8 cellular contexts compared by ENCODE assay signal in genomic region chr9:136544549-136545064, GRCh38. TPM values are rescaled to one million over a fixed set of nuclear protein-coding genes. Genes with fewer than 3 reads are reported as not detected.
DNase-seq lines count a peak whose midpoint lies in the region; ATAC-seq and TF ChIP-seq lines count a peak whose summit lies in the region.

No MANE protein-coding gene starts in this region.

- H3K4me2 ChIP-seq in trophoblast cell (ENCODE audit: low read length) = peak overlapping the region; percentile 73

- H3K79me2 ChIP-seq in trophoblast cell (ENCODE audit: control insufficient read depth, insufficient read depth, low read length, poor library complexity) = peaks cover 7% of the 10 kb centered on the region

- H3K4me3 ChIP-seq in GM08714 (ENCODE audit: low read length) (peak overlapping the region; percentile 77), Peyer's patch (peak overlapping the region; percentile 87 to 97 (median 92)), heart right ventricle (peak overlapping the region; percentile 64 to 99 (median 96)), trophoblast cell (ENCODE audit: low read depth, low read length) (peak overlapping the region; percentile 77)

- H3K27me3 Mint-ChIP-seq in activated naive CD8-positive, alpha-beta T cell treated with anti-CD3 and anti-CD28 coated beads for 36 hours = no peaks in the 10 kb centered on the region

- no peak overlapping the region for H2BK12ac ChIP-seq in trophoblast cell (ENCODE audit: low read length)

- no peaks in the 10 kb centered on the region for H3K36me3 ChIP-seq in Peyer's patch
- peaks cover 0 to 33% (median 8%) of the 10 kb centered on the region in 9 donors for H3K36me3 ChIP-seq in heart right ventricle
- H3K36me3 ChIP-seq in trophoblast cell (ENCODE audit: control insufficient read depth in 1 of 2, insufficient read depth in 2 of 2, low read length in 2 of 2) = peaks cover 0 to 20% of the 10 kb centered on the region in 2 experiments

- H4K12ac ChIP-seq in trophoblast cell (ENCODE audit: low read depth, low read length) = no peak overlapping the region

- TF ChIP-seq POLR2A in Peyer's patch (IDR thresholded peaks at IDR 0.05) (peak in 1 of 2 donors; percentile 16), erythroblast (IDR thresholded peaks at IDR 0.05; ENCODE audit: low read length) (no peak)

- H3K79me1 ChIP-seq in trophoblast cell (ENCODE audit: low read length) = peaks cover 14% of the 10 kb centered on the region

- intact Hi-C loops in heart right ventricle (cut with DNase I) = loop anchor here in 7 of 10 donors (1.0 to 10.0 kb wide), 9 partner anchors 37 to 83 kb away; partner anchors contain the start of gene SEC16A (in 1 of the 7)

- no peak overlapping the region for H2BK5ac ChIP-seq in trophoblast cell (ENCODE audit: low read depth, low read length, poor library complexity)

- no peak overlapping the region for H4K8ac ChIP-seq in trophoblast cell (ENCODE audit: low read depth, low read length)

- peak overlapping the region; percentile 84 for H3K27ac Mint-ChIP-seq in activated naive CD8-positive, alpha-beta T cell treated with anti-CD3 and anti-CD28 coated beads for 36 hours

- peak in 6 of 8 donors; percentile 4 to 45 (median 14) for ATAC-seq in heart right ventricle

- H2AK5ac ChIP-seq in trophoblast cell (ENCODE audit: low read length) = no peak overlapping the region

- H3K27me3 ChIP-seq in Peyer's patch = no peaks in the 10 kb centered on the region
- H3K27me3 ChIP-seq in heart right ventricle = no peaks in the 10 kb centered on the region
- peaks cover 12% of the 10 kb centered on the region for H3K27me3 ChIP-seq in trophoblast cell (ENCODE audit: insufficient read depth, low read length)

- peaks cover 11% of the 10 kb centered on the region for H3K36me3 Mint-ChIP-seq in activated naive CD8-positive, alpha-beta T cell treated with anti-CD3 and anti-CD28 coated beads for 36 hours

- H3K23ac ChIP-seq in trophoblast cell (ENCODE audit: low read length) = no peak overlapping the region

- peak overlapping the region; percentile 94 for H3K4me3 Mint-ChIP-seq in activated naive CD8-positive, alpha-beta T cell treated with anti-CD3 and anti-CD28 coated beads for 36 hours

- H2AFZ ChIP-seq in trophoblast cell (ENCODE audit: insufficient read depth, low read length, poor library complexity) = peak overlapping the region; percentile 6

- no peak for TF ChIP-seq CTCF in Peyer's patch (IDR thresholded peaks at IDR 0.05)
- TF ChIP-seq CTCF in heart right ventricle (IDR thresholded peaks at IDR 0.05) = no peak

- H3K14ac ChIP-seq in trophoblast cell (ENCODE audit: low read length) = peak overlapping the region; percentile 30

- peak; percentile 72 to 84 (median 83) for DNase-seq in Peyer's patch
- DNase-seq in activated naive CD8-positive, alpha-beta T cell treated with anti-CD3 and anti-CD28 coated beads for 36 hours = peak; percentile 78
- peak; percentile 79 to 80 for DNase-seq in heart right ventricle
- DNase-seq in trophoblast cell = peak in 1 of 2 donors; percentile 22
- no peak for DNase-seq in GDM1 (lab: John Stamatoyannopoulos, UW)
- DNase-seq in NCI-H187 treated with DMSO at 0.1 percent for 48 hours (lab: John Stamatoyannopoulos, UW) = no peak
- no peak for DNase-seq in erythroblast (lab: John Stamatoyannopoulos, UW)

- H3K27ac ChIP-seq in Peyer's patch (peak overlapping the region; percentile 90 to 99 (median 94)), heart right ventricle (peak overlapping the region; percentile 93 to 100 (median 98)), trophoblast cell (ENCODE audit: low read depth, low read length) (no peak overlapping the region)

- peak overlapping the region; percentile 23 for H3K9ac ChIP-seq in trophoblast cell (ENCODE audit: low read length)

- no peak overlapping the region for H4K91ac ChIP-seq in trophoblast cell (ENCODE audit: low read depth, low read length)

- WGBS in heart right ventricle, 2 donors = 3 to 7% methylated on average over 40 of the region's 40 CpGs
- WGBS in trophoblast cell (ENCODE audit: extremely low coverage, insufficient coverage, insufficient read length) = no CpG with 5 or more reads among the region's 40 CpGs

- peaks cover 41% of the 10 kb centered on the region for H3K4me1 Mint-ChIP-seq in activated naive CD8-positive, alpha-beta T cell treated with anti-CD3 and anti-CD28 coated beads for 36 hours

- no peak overlapping the region for H2BK120ac ChIP-seq in trophoblast cell (ENCODE audit: insufficient read depth, low read length, poor library complexity)

- H3K9me3 ChIP-seq in Peyer's patch (no peaks in the 10 kb centered on the region), heart right ventricle (no peaks in the 10 kb centered on the region), trophoblast cell (ENCODE audit: insufficient read depth, low read depth, low read length) (peaks cover 2% of the 10 kb centered on the region)

- H3K4me1 ChIP-seq in Peyer's patch (peaks cover 4 to 65% (median 27%) of the 10 kb centered on the region in 4 donors), heart right ventricle (peaks cover 19 to 78% (median 66%) of the 10 kb centered on the region in 9 donors), trophoblast cell (ENCODE audit: control insufficient read depth in 1 of 2, insufficient read depth in 2 of 2, low read length in 2 of 2) (peaks cover 25 to 28% of the 10 kb centered on the region in 2 experiments)

- no peak overlapping the region for H3K4ac ChIP-seq in trophoblast cell (ENCODE audit: low read depth, low read length)

- H3K18ac ChIP-seq in trophoblast cell (ENCODE audit: low read length) = peak overlapping the region; percentile 29

- H3K9me3 Mint-ChIP-seq in activated naive CD8-positive, alpha-beta T cell treated with anti-CD3 and anti-CD28 coated beads for 36 hours = no peaks in the 10 kb centered on the region

RNA-seq across cellular contexts. Expression of gene NOTCH1, which starts 1.2 kb away (rescaled TPM):
- total RNA-seq in Peyer's patch = 10 to 100 TPM; 38.2 to 95.7 (median 53.8) TPM
- total RNA-seq in activated naive CD8-positive, alpha-beta T cell treated with anti-CD3 and anti-CD28 coated beads for 36 hours = 10 to 100 TPM; 48.2 to 51.6 TPM
- 10 to 100 TPM; 12.0 to 27.0 (median 21.8) TPM for total RNA-seq in heart right ventricle
- polyA plus RNA-seq in heart right ventricle = 10 to 100 TPM in 1 of 2 donors, 1 to 10 TPM in 1; 7.3 to 14.5 TPM
- polyA plus RNA-seq in trophoblast cell (2013) = 28.5 and 29.7 TPM in 2 replicates

Comparison
In these comparisons a context has a peak if more than half of its experiments do, and no peak if none do; other contexts are left out.
1. DNase-seq: peak in Peyer's patch (3 of 3), activated naive CD8-positive, alpha-beta T cell treated with anti-CD3 and anti-CD28 coated beads for 36 hours (single experiment) and heart right ventricle (2 of 2); none in GDM1 (single experiment), NCI-H187 treated with DMSO at 0.1 percent for 48 hours (single experiment) and erythroblast (0 of 2).
2. Peak in every context shown above with its lines, with median percentiles within 50 percentile points of each other: H3K4me3 ChIP-seq.